ENCODE assay signal across 21 cellular contexts in the genomic region with DNA sequence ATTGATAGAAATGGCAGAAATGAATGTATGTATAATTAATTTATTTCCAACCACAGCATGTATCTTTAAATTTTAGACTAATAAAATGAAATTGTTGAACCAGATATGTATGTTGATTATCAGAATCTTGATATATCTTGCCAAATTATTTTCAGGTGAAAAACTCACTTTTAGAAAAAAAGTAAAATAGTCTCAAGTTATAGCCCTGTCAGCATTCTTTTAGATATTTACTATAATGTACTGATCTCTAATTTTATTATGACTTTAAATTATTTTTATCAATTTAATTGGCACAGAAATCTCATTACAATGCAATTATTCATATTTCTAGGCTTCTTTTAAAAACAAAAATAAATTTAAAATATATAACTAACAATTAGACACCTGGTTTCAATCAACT.
DNase-seq lines count a peak whose midpoint lies in the region; ATAC-seq, FAIRE-seq and TF ChIP-seq lines count a peak whose summit lies in the region.
"Had no signal": no experiment of that assay in that cellular context is flagged by ENCODE, and none has a peak within 500 bp of the region (broad histone marks: within the 10 kb centered on the region; RNA-seq: fewer than 3 reads in every experiment).

No MANE protein-coding gene starts in this region.

- H3K4me3 ChIP-seq in A549 (no peak overlapping the region), K562 (no peak overlapping the region), aorta (ENCODE audit: low read length in 2 of 2) (no peak overlapping the region), hepatocyte (no peak overlapping the region)
- H3K4me3 ChIP-seq: BLaER1 treated with 17β-estradiol and CSF1 and Interleukin-3, amounts not matched to agents 10 nM and 100 nM; GM12878; GM23338 had no signal

- H3K27me3 ChIP-seq in K562 (ENCODE audit: control insufficient read depth in 2 of 2, insufficient read depth in 2 of 2, low read length in 2 of 2), result no peaks in the 10 kb centered on the region
- H3K27me3 ChIP-seq in aorta (ENCODE audit: control insufficient read depth in 1 of 2, insufficient read depth in 2 of 2, low read length in 1 of 2), result no peaks in the 10 kb centered on the region
- H3K27me3 ChIP-seq in hepatocyte, result no peaks in the 10 kb centered on the region
- H3K27me3 ChIP-seq: BE2C; BLaER1 treated with 17β-estradiol and CSF1 and Interleukin-3, amounts not matched to agents 10 nM and 100 nM had no signal

- no peak for DNase-seq in A549 (ENCODE audit: low read depth in 1 of 2, low spot score in 1 of 2)
- no peak for DNase-seq in K562 (ENCODE audit: extremely low read depth in 1 of 4, low spot score in 3 of 4)
- DNase-seq in frontal cortex (ENCODE audit: low spot score in 2 of 2), result no peak
- no peak for DNase-seq in aorta
- DNase-seq in hepatocyte (ENCODE audit: low spot score), result no peak
- DNase-seq: ACHN; AML-193; BE2C; CD4-positive, alpha-beta T cell; CD8-positive, alpha-beta memory T cell; DMS 273 treated with DMSO at 0.1 percent for 48 hours; DMS79; EL; GDM1; H9 had no signal

- TF ChIP-seq POLR2A in A549 (IDR thresholded peaks at IDR 0.05; ENCODE audit: low read length), result no peak
- TF ChIP-seq POLR2A in K562 (conservative IDR thresholded peaks at IDR 0.05), result no peak

- H3K79me2 ChIP-seq in K562 (ENCODE audit: control insufficient read depth, insufficient read depth, low read length) (no peaks in the 10 kb centered on the region), hepatocyte (no peaks in the 10 kb centered on the region)

- no peak overlapping the region for H3K9ac ChIP-seq in K562 (ENCODE audit: insufficient read depth in 1 of 2, low read depth in 2 of 2, low read length in 2 of 2)
- H3K9ac ChIP-seq: BLaER1 treated with 17β-estradiol and CSF1 and Interleukin-3, amounts not matched to agents 10 nM and 100 nM had no signal

- H3K9me1 ChIP-seq in K562 (ENCODE audit: control insufficient read depth, insufficient read depth, low read length), result no peaks in the 10 kb centered on the region

- no TSS peak for BruUV-seq in K562 (replicated peaks; lab: Mats Ljungman, UMichigan)

- CTCF ChIA-PET in A549 (lab: Yijun Ruan, JAX) (no interaction called here), K562 (lab: Yijun Ruan, JAX; ENCODE audit: low intra/inter-chr PET ratio) (no interaction called here)

- intact Hi-C loops in K562 (cut with micrococcal nuclease) (no loop called here), aorta (cut with DNase I) (no loop called here)

- peaks cover 6% of the 10 kb centered on the region for H3K4me1 ChIP-seq in A549
- H3K4me1 ChIP-seq in K562 (replicated peaks in 1 of 2; ENCODE audit: control insufficient read depth in 2 of 2, insufficient read depth in 2 of 2, low read length in 2 of 2), result no peaks in the 10 kb centered on the region
- no peaks in the 10 kb centered on the region for H3K4me1 ChIP-seq in aorta (ENCODE audit: control insufficient read depth in 1 of 2, insufficient read depth in 2 of 2, low read length in 2 of 2)
- no peaks in the 10 kb centered on the region for H3K4me1 ChIP-seq in hepatocyte (ENCODE audit: insufficient read depth)
- H3K4me1 ChIP-seq: BE2C had no signal

- no peaks in the 10 kb centered on the region for H3K9me2 ChIP-seq in hepatocyte (replicated peaks; ENCODE audit: insufficient read depth)

- H4K20me1 ChIP-seq in K562 (replicated peaks; ENCODE audit: control insufficient read depth, insufficient read depth, low read length) (no peaks in the 10 kb centered on the region), hepatocyte (ENCODE audit: insufficient read depth, poor library complexity, severe bottlenecking) (no peaks in the 10 kb centered on the region)
- H4K20me1 ChIP-seq: BLaER1 treated with 17β-estradiol and CSF1 and Interleukin-3, amounts not matched to agents 10 nM and 100 nM had no signal

- POLR2A ChIA-PET in A549 (lab: Yijun Ruan, JAX) (no interaction called here), K562 (lab: Yijun Ruan, JAX) (no interaction called here)

- H3K27ac ChIP-seq in A549 (no peak overlapping the region), K562 (ENCODE audit: extremely low read depth, low read depth, low read length) (no peak overlapping the region), aorta (ENCODE audit: low read depth in 1 of 2, low read length in 2 of 2) (no peak overlapping the region), hepatocyte (no peak overlapping the region)
- H3K27ac ChIP-seq: BLaER1 treated with 17β-estradiol and CSF1 and Interleukin-3, amounts not matched to agents 10 nM and 100 nM had no signal

- H2AFZ ChIP-seq in K562 (ENCODE audit: low read depth, low read length) (no peak overlapping the region), hepatocyte (no peak overlapping the region)
- H2AFZ ChIP-seq: GM23338 had no signal

- H3K9me3 ChIP-seq in A549 (no peaks in the 10 kb centered on the region), K562 (replicated peaks; ENCODE audit: control insufficient read depth, insufficient read depth, low read depth, low read length) (no peaks in the 10 kb centered on the region; the same call in 1 of the 2 replicates), aorta (ENCODE audit: control insufficient read depth, low read length) (no peaks in the 10 kb centered on the region), hepatocyte (ENCODE audit: low read depth) (no peaks in the 10 kb centered on the region)
- H3K9me3 ChIP-seq: BE2C; BLaER1 treated with 17β-estradiol and CSF1 and Interleukin-3, amounts not matched to agents 10 nM and 100 nM had no signal

- FAIRE-seq in A549 (lab: Jason Lieb, UNC) (no peak), K562 (lab: Jason Lieb, UNC) (no peak), frontal cortex (lab: Jason Lieb, UNC) (peak; percentile 8)
- FAIRE-seq: D721Med, GM12878 had no signal

- no peaks in the 10 kb centered on the region for H3K36me3 ChIP-seq in K562 (ENCODE audit: control insufficient read depth, insufficient read depth, low read length)
- no peaks in the 10 kb centered on the region for H3K36me3 ChIP-seq in aorta (ENCODE audit: control insufficient read depth in 1 of 2, insufficient read depth in 2 of 2, low read length in 1 of 2)
- no peaks in the 10 kb centered on the region for H3K36me3 ChIP-seq in hepatocyte (replicated peaks; ENCODE audit: insufficient read depth, low read depth)
- H3K36me3 ChIP-seq: BE2C; BLaER1 treated with 17β-estradiol and CSF1 and Interleukin-3, amounts not matched to agents 10 nM and 100 nM had no signal

- TF ChIP-seq EP300 in A549 (IDR thresholded peaks at IDR 0.05), result no peak
- no peak for TF ChIP-seq EP300 in K562 (IDR thresholded peaks at IDR 0.05; ENCODE audit: low read length)

- TF ChIP-seq CTCF in A549 (IDR thresholded peaks at IDR 0.05) (no peak), K562 (IDR thresholded peaks at IDR 0.05 in 2 of 3, conservative IDR thresholded peaks at IDR 0.05 in 1 of 3; ENCODE audit: insufficient read depth in 2 of 3, low read depth in 1 of 3, low read length in 3 of 3) (no peak), hepatocyte (IDR thresholded peaks at IDR 0.05; ENCODE audit: poor library complexity) (no peak)

- TF ChIP-seq RAD21 in A549 (conservative IDR thresholded peaks at IDR 0.05 in 1 of 2, IDR thresholded peaks at IDR 0.05 in 1 of 2) (no peak), K562 (CRISPR knock-in tag; conservative IDR thresholded peaks at IDR 0.05 in 1 of 2, IDR thresholded peaks at IDR 0.05 in 1 of 2) (no peak)

- no peak overlapping the region for H3K4me2 ChIP-seq in A549
- H3K4me2 ChIP-seq in K562 (ENCODE audit: insufficient read depth, low read length), result no peak overlapping the region
- no peak overlapping the region for H3K4me2 ChIP-seq in hepatocyte
- H3K4me2 ChIP-seq: BLaER1 treated with 17β-estradiol and CSF1 and Interleukin-3, amounts not matched to agents 10 nM and 100 nM; GM23338 had no signal

- no peak for ATAC-seq in A549
- no peak for ATAC-seq in K562
- ATAC-seq in GM18861 (IDR thresholded peaks at IDR 0.05; ENCODE audit: unreplicated experiment), result no peak
- no peak for ATAC-seq in aorta (ENCODE audit: low FRiP score)
- ATAC-seq: GM12878, GM23338, HCT116 had no signal

- in situ Hi-C loops in K562 (cut with MboI), result no loop called here

TF ChIP-seq in A549, 52 proteins besides CTCF, POLR2A, EP300 and RAD21:
- peak; percentile 48 for TF ChIP-seq MAFK (IDR thresholded peaks at IDR 0.05; ENCODE audit: partially characterized antibody)
- TF ChIP-seq GATA3 (IDR thresholded peaks at IDR 0.05; ENCODE audit: borderline replicate concordance), result no peak
TF ChIP-seq in A549: peak in this region for 1.

TF ChIP-seq in K562, 482 proteins besides CTCF, POLR2A, EP300 and RAD21 (continues in another document):
- TF ChIP-seq ATF7 (IDR thresholded peaks at IDR 0.05) (no peak), SMARCA4 (IDR thresholded peaks at IDR 0.05) (no peak), ZNF316 (IDR thresholded peaks at IDR 0.05) (peak; percentile 87), MAFF (IDR thresholded peaks at IDR 0.05; ENCODE audit: low read length) (peak; percentile 24; the same call in 1 of the 2 replicates), MAFK (IDR thresholded peaks at IDR 0.05; ENCODE audit: low read length) (peak; percentile 28; the same call in 1 of the 2 replicates), CTBP1 (IDR thresholded peaks at IDR 0.05; ENCODE audit: borderline replicate concordance) (no peak), C11orf30 (IDR thresholded peaks at IDR 0.05; ENCODE audit: low read depth) (peak; percentile 58; the same call in 1 of the 2 replicates), MAFG (tag; conservative IDR thresholded peaks at IDR 0.05) (peak; percentile 54; the same call in 1 of the 2 replicates)
- TF ChIP-seq, protein P1, sequence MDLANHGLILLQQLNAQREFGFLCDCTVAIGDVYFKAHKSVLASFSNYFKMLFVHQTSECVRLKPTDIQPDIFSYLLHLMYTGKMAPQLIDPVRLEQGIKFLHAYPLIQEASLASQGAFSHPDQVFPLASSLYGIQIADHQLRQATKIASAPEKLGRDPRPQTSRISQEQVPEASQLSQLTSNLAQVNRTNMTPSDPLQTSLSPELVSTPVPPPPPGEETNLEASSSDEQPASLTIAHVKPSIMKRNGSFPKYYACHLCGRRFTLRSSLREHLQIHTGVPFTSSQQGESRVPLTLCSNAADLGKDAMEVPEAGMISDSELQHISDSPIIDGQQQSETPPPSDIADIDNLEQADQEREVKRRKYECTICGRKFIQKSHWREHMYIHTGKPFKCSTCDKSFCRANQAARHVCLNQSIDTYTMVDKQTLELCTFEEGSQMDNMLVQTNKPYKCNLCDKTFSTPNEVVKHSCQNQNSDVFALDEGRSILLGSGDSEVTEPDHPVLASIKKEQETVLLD (IDR thresholded peaks at IDR 0.05), result no peak
